Comparison of ENCODE assay signal across 31 cellular contexts in genomic region chr4:82861529-82861928, GRCh38.
"Had no signal": no experiment of that assay in that cellular context is flagged by ENCODE, and none has a peak within 500 bp of the region (broad histone marks: within the 10 kb centered on the region; RNA-seq: fewer than 3 reads in every experiment).

No MANE protein-coding gene starts in this region.

- H3K27me3 Mint-ChIP-seq: activated CD4-positive, alpha-beta memory T cell treated with anti-CD3 and anti-CD28 coated beads, Interleukin-2, amount 10 ng/mL, durations not matched to agents 7 days and 5 days; activated CD4-positive, alpha-beta T cell treated with anti-CD3 and anti-CD28 coated beads, Interleukin-2, amount 10 ng/mL, durations not matched to agents 7 days and 5 days; activated naive CD4-positive, alpha-beta T cell treated with anti-CD3 and anti-CD28 coated beads, Interleukin-2, amount 50 U/mL, for 24 hours; effector memory CD8-positive, alpha-beta T cell; naive thymus-derived CD4-positive, alpha-beta T cell; T-helper 17 cell had no signal

- ATAC-seq: activated CD4-positive, CD25-positive, alpha-beta regulatory T cell treated with anti-CD3 and anti-CD28 coated beads, Interleukin-2, amount 50 U/mL, for 24 hours; activated T-cell treated with anti-CD3 and anti-CD28 coated beads, Interleukin-2, amount 50 U/mL, for 4 hours; body of pancreas; effector memory CD8-positive, alpha-beta T cell; heart left ventricle; left lobe of liver; lower lobe of right lung; naive thymus-derived CD4-positive, alpha-beta T cell; psoas muscle; T-helper 17 cell; upper lobe of right lung had no signal

- H2AFZ ChIP-seq: parathyroid adenoma had no signal

- H3K9ac ChIP-seq: parathyroid adenoma had no signal

- H3K9me3 ChIP-seq: body of pancreas, heart left ventricle, lower lobe of right lung, psoas muscle, sigmoid colon, suprapubic skin, tibial artery, upper lobe of right lung had no signal

- H3K27me3 ChIP-seq: body of pancreas, dorsolateral prefrontal cortex, heart left ventricle, sigmoid colon, suprapubic skin, tibial artery, upper lobe of right lung had no signal

- H3K9me3 Mint-ChIP-seq: activated CD4-positive, alpha-beta memory T cell treated with anti-CD3 and anti-CD28 coated beads, Interleukin-2, amount 10 ng/mL, durations not matched to agents 7 days and 5 days; activated naive CD4-positive, alpha-beta T cell treated with anti-CD3 and anti-CD28 coated beads, Interleukin-2, amount 50 U/mL, for 24 hours; activated T-cell treated with anti-CD3 and anti-CD28 coated beads, Interleukin-2, amount 50 U/mL, for 4 hours; activated T-helper 2 cell treated with anti-CD3 and anti-CD28 coated beads, Interferon-gamma antibody, Interleukin-2, Interleukin-4, amounts not matched to agents 10 μg/mL and 5 μg/mL and 100 μg/mL, durations not matched to agents 14 hours and 24 hours and 36 hours; effector memory CD8-positive, alpha-beta T cell; naive thymus-derived CD4-positive, alpha-beta T cell had no signal

- DNase-seq: activated CD4-positive, alpha-beta memory T cell treated with anti-CD3 and anti-CD28 coated beads, Interleukin-2, amount 10 ng/mL, durations not matched to agents 7 days and 5 days; activated CD4-positive, alpha-beta T cell treated with anti-CD3 and anti-CD28 coated beads, Interleukin-2, amount 10 ng/mL, durations not matched to agents 7 days and 5 days; activated CD8-positive, alpha-beta memory T cell treated with anti-CD3 and anti-CD28 coated beads, Interleukin-2, amount 50 U/mL, for 48 hours; activated T-cell treated with anti-CD3 and anti-CD28 coated beads, Interleukin-2, amount 50 U/mL, for 4 hours; anterior cingulate cortex; body of pancreas; cerebellar nuclear complex; dorsolateral prefrontal cortex; effector memory CD8-positive, alpha-beta T cell; foreskin fibroblast; heart left ventricle; kidney glomerular epithelial cell; lower lobe of right lung; naive thymus-derived CD4-positive, alpha-beta T cell; psoas muscle; sigmoid colon; small intestine; stimulated activated CD4-positive, alpha-beta T cell treated with anti-CD3 and anti-CD28 coated beads, Interleukin-1b, Interleukin-23, amount 100 ng/mL, for 48 hours; stimulated activated naive CD4-positive, alpha-beta T cell; T-helper 17 cell; T1000; tibial artery; upper lobe of right lung; WERI-Rb-1 had no signal

- H3K4me1 ChIP-seq: parathyroid adenoma, psoas muscle had no signal

- H3K4me3 ChIP-seq: body of pancreas, coronary artery, dorsolateral prefrontal cortex, heart left ventricle, lower lobe of right lung, psoas muscle, sigmoid colon, suprapubic skin, tibial artery, upper lobe of right lung had no signal

- H3K4me3 Mint-ChIP-seq: activated CD4-positive, alpha-beta memory T cell treated with anti-CD3 and anti-CD28 coated beads, Interleukin-2, amount 10 ng/mL, durations not matched to agents 7 days and 5 days; activated CD4-positive, alpha-beta T cell treated with anti-CD3 and anti-CD28 coated beads, Interleukin-2, amount 10 ng/mL, durations not matched to agents 7 days and 5 days; activated naive CD4-positive, alpha-beta T cell treated with anti-CD3 and anti-CD28 coated beads, Interleukin-2, amount 50 U/mL, for 24 hours; activated T-cell treated with anti-CD3 and anti-CD28 coated beads, Interleukin-2, amount 50 U/mL, for 4 hours; effector memory CD8-positive, alpha-beta T cell; naive thymus-derived CD4-positive, alpha-beta T cell; T-helper 17 cell had no signal

- H3K27ac ChIP-seq: coronary artery, dorsolateral prefrontal cortex, lower lobe of right lung, parathyroid adenoma, psoas muscle, sigmoid colon, suprapubic skin, upper lobe of right lung, WERI-Rb-1 had no signal

- H3K27ac Mint-ChIP-seq: activated CD4-positive, alpha-beta memory T cell treated with anti-CD3 and anti-CD28 coated beads, Interleukin-2, amount 10 ng/mL, durations not matched to agents 7 days and 5 days; activated CD4-positive, alpha-beta T cell treated with anti-CD3 and anti-CD28 coated beads, Interleukin-2, amount 10 ng/mL, durations not matched to agents 7 days and 5 days; activated naive CD4-positive, alpha-beta T cell treated with anti-CD3 and anti-CD28 coated beads, Interleukin-2, amount 50 U/mL, for 24 hours; activated T-helper 2 cell treated with anti-CD3 and anti-CD28 coated beads, Interferon-gamma antibody, Interleukin-2, Interleukin-4, amounts not matched to agents 10 μg/mL and 5 μg/mL and 100 μg/mL, durations not matched to agents 14 hours and 24 hours and 36 hours; T-helper 17 cell had no signal
